22 cellular contexts compared by ENCODE assay signal in the genomic region with DNA sequence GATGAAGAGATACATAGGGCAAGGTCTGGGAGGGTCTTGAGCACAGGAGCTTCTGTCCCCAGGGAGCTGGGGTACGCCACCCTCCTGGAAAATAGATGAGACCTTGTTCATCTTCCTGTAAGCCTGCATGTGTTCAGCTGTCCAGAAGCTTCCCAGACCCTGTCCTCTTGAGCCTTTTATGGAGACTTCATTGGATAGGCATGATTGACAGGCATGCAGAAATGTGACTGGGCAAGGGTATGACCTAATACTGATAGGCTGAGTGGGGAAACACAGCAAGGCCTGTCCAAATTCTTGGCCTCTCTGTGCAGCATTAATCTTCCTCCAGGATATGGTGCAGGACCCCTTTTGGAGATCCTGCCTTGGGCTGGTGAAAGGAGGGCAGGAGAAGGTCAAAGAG.
"Had no signal": no experiment of that assay in that cellular context is flagged by ENCODE, and none has a peak within 500 bp of the region (broad histone marks: within the 10 kb centered on the region; RNA-seq: fewer than 3 reads in every experiment).

No MANE protein-coding gene starts in this region.

- H3K4me3 Mint-ChIP-seq: natural killer cell; neural crest cell; stimulated activated memory B cell treated with anti-CD40 and anti-IgM and Interleukin-4, amounts not matched to agents 10 μg/mL and 1 μg/mL and 100 μg/mL, for 72 hours; stimulated activated naive CD8-positive, alpha-beta T cell treated with anti-CD3 and anti-CD28 coated beads, Interleukin-15, Interleukin-2, amounts not matched to agents 100 ng/mL and 50 ng/mL, for 24 hours had no signal

- H3K27me3 Mint-ChIP-seq: progenitor cell of endocrine pancreas; stimulated activated memory B cell treated with anti-CD40 and anti-IgM and Interleukin-4, amounts not matched to agents 10 μg/mL and 1 μg/mL and 100 μg/mL, for 72 hours; stimulated activated naive CD8-positive, alpha-beta T cell treated with anti-CD3 and anti-CD28 coated beads, Interleukin-15, Interleukin-2, amounts not matched to agents 100 ng/mL and 50 ng/mL, for 24 hours had no signal

- ATAC-seq: esophagus mucosa; gastrocnemius medialis; left colon; mucosa of descending colon; natural killer cell; right lobe of liver; stimulated activated memory B cell treated with anti-CD40 and anti-IgM and Interleukin-4, amounts not matched to agents 10 μg/mL and 1 μg/mL and 100 μg/mL, for 72 hours had no signal

- DNase-seq: cortex of kidney; dorsolateral prefrontal cortex; effector CD8-positive, alpha-beta T cell; gastrocnemius medialis; kidney; left colon; mammary epithelial cell; mucosa of descending colon; natural killer cell; right lobe of liver; spleen; stimulated activated CD4-positive, alpha-beta T cell treated with anti-CD3 and anti-CD28 coated beads, Interleukin-15, amount 100 ng/mL, for 24 hours; stimulated activated CD4-positive, alpha-beta T cell treated with anti-CD3 and anti-CD28 coated beads, Interleukin-1b, Interleukin-23, amount 100 ng/mL, for 48 hours; stimulated activated CD4-positive, alpha-beta T cell treated with anti-CD3 and anti-CD28 coated beads, Interleukin-4, amount 100 ng/mL, for 24 hours; tibial artery; upper lobe of left lung; uterus had no signal

- H3K9me3 ChIP-seq: gastrocnemius medialis, mucosa of descending colon, right lobe of liver, spleen, tibial artery, upper lobe of left lung, uterus had no signal

- H3K27ac Mint-ChIP-seq: progenitor cell of endocrine pancreas; stimulated activated memory B cell treated with anti-CD40 and anti-IgM and Interleukin-4, amounts not matched to agents 10 μg/mL and 1 μg/mL and 100 μg/mL, for 72 hours; stimulated activated naive CD8-positive, alpha-beta T cell treated with anti-CD3 and anti-CD28 coated beads, Interleukin-15, Interleukin-2, amounts not matched to agents 100 ng/mL and 50 ng/mL, for 24 hours had no signal

- H3K4me1 Mint-ChIP-seq: neural crest cell; stimulated activated memory B cell treated with anti-CD40 and anti-IgM and Interleukin-4, amounts not matched to agents 10 μg/mL and 1 μg/mL and 100 μg/mL, for 72 hours had no signal

- H3K9me3 Mint-ChIP-seq: natural killer cell; neural crest cell; stimulated activated memory B cell treated with anti-CD40 and anti-IgM and Interleukin-4, amounts not matched to agents 10 μg/mL and 1 μg/mL and 100 μg/mL, for 72 hours; stimulated activated naive CD8-positive, alpha-beta T cell treated with anti-CD3 and anti-CD28 coated beads, Interleukin-15, Interleukin-2, amounts not matched to agents 100 ng/mL and 50 ng/mL, for 24 hours had no signal
